In genomic region chr10:79262959-79263746, GRCh38 we compare ENCODE assay signal across 2 cellular contexts.
TF ChIP-seq lines count a peak whose summit lies in the region.

No MANE protein-coding gene starts in this region.

TF ChIP-seq in SK-N-SH, 30 proteins besides CTCF, POLR2A, EP300 and RAD21 (continued from another document):
- TF ChIP-seq NRF1 (IDR thresholded peaks at IDR 0.05; ENCODE audit: low read depth, low read length) = no peak
- TF ChIP-seq SIN3A (IDR thresholded peaks at IDR 0.05; ENCODE audit: borderline replicate concordance, low read depth, low read length) = no peak
- TF ChIP-seq FOXJ3 (CRISPR knock-in tag; IDR thresholded peaks at IDR 0.05) = no peak
TF ChIP-seq in SK-N-SH: peak in this region for 0.

TF ChIP-seq in SK-N-SH treated with all-trans-retinoic acid at 6 μM for 48 hours, 23 proteins besides CTCF, POLR2A, EP300 and RAD21 (continued from another document):
- TF ChIP-seq TSHZ2 (CRISPR knock-in tag; IDR thresholded peaks at IDR 0.05) (no peak), ZNF565 (CRISPR knock-in tag; conservative IDR thresholded peaks at IDR 0.05; ENCODE audit: low read depth) (no peak), PPARA (CRISPR knock-in tag; IDR thresholded peaks at IDR 0.05; ENCODE audit: borderline replicate concordance) (no peak), CSDC2 (CRISPR knock-in tag; IDR thresholded peaks at IDR 0.05) (no peak)
